6 cellular contexts compared by ENCODE assay signal in the genomic region with DNA sequence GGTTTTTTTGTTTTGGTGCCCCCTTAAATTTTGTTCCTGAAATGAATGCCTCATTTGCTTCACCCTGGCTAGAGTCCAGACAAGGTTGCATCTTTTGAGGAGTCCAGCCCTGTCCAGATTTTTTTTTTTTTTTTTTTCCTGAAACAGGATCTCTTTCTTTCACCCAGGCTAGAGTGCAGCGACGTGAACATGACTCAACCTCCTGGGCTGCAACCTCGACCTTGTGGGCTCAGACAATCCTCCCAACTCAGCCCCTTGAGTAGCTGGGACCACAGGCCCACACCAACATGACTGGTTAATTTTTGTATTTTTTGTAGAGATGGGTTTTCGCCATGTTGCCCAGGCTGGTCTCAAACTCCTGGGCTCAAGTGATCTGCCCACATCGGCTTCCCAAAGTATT.
"Had no signal": no experiment of that assay in that cellular context is flagged by ENCODE, and none has a peak within 500 bp of the region (broad histone marks: within the 10 kb centered on the region; RNA-seq: fewer than 3 reads in every experiment).

No MANE protein-coding gene starts in this region.

- ATAC-seq: GM23338, K562 had no signal

- DNase-seq: H9, HCEC 1CT, IMR-90, KG1 had no signal

- H3K4me3 ChIP-seq: GM23338, K562 had no signal
